1 cellular context compared by ENCODE assay signal in the genomic region with DNA sequence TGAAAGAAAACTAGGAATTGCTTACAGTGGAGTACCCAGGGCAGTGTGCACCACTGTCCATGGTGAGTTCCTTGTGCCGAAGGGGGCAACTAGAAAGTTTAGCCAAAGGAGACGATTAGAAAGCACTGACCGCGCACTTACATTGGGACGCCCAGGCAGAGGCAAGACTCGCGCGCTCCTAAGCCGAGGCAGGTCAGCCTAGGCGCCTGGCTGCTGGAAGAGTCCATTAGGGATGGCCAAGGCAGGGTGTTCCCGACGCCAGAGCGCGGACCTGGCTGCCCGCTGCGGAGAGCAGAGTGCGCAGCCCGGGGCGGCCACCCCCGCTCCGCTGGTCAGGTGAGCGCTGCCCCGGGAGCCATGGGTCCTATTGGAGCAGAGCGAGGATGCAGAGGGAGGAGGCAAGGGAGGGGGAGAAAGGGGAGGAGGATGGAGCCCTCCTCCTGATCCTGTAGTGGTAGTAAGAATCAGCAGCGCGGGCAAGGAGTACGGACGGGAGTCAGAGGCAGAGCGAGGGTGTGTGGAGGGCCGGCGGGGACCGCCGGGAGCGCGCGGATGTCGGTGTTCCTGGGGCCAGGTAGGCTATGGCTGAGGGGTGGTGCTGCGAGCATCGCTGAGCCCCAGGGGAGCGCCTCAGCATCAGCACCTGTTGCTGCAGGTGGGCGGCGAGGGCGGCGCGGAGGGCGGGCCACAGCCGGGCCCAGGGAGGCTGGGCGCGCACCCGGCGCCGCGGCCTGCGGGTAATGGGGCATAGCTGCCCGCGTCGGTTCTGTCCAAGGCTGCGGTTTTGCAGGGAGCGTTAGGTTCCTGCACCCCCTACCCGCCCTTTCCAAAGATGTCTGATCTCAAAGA.
TF ChIP-seq lines count a peak whose summit lies in the region.

A gene with protein sequence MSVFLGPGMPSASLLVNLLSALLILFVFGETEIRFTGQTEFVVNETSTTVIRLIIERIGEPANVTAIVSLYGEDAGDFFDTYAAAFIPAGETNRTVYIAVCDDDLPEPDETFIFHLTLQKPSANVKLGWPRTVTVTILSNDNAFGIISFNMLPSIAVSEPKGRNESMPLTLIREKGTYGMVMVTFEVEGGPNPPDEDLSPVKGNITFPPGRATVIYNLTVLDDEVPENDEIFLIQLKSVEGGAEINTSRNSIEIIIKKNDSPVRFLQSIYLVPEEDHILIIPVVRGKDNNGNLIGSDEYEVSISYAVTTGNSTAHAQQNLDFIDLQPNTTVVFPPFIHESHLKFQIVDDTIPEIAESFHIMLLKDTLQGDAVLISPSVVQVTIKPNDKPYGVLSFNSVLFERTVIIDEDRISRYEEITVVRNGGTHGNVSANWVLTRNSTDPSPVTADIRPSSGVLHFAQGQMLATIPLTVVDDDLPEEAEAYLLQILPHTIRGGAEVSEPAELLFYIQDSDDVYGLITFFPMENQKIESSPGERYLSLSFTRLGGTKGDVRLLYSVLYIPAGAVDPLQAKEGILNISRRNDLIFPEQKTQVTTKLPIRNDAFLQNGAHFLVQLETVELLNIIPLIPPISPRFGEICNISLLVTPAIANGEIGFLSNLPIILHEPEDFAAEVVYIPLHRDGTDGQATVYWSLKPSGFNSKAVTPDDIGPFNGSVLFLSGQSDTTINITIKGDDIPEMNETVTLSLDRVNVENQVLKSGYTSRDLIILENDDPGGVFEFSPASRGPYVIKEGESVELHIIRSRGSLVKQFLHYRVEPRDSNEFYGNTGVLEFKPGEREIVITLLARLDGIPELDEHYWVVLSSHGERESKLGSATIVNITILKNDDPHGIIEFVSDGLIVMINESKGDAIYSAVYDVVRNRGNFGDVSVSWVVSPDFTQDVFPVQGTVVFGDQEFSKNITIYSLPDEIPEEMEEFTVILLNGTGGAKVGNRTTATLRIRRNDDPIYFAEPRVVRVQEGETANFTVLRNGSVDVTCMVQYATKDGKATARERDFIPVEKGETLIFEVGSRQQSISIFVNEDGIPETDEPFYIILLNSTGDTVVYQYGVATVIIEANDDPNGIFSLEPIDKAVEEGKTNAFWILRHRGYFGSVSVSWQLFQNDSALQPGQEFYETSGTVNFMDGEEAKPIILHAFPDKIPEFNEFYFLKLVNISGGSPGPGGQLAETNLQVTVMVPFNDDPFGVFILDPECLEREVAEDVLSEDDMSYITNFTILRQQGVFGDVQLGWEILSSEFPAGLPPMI (N-terminal part only) (plus strand): TSS at position 454 of the 849 bp plus-strand sequence. CDS start 99 bp downstream, at position 553.

TF ChIP-seq in HEK293, 187 proteins besides CTCF, POLR2A, EP300 and RAD21 (continued from another document):
- TF ChIP-seq ZBTB11 (tag by site-specific recombination; conservative IDR thresholded peaks at IDR 0.05; ENCODE audit: low read depth) (peak; percentile 55; the same call in 1 of the 2 replicates), HOXC10 (CRISPR knock-in tag; IDR thresholded peaks at IDR 0.05) (no peak), ZNF521 (tag by site-specific recombination; IDR thresholded peaks at IDR 0.05) (no peak), ZNF449 (tag by site-specific recombination; IDR thresholded peaks at IDR 0.05) (peak; percentile 59), ZNF571 (tag by site-specific recombination; IDR thresholded peaks at IDR 0.05) (no peak), GLIS2 (tag by site-specific recombination; IDR thresholded peaks at IDR 0.05) (peak; percentile 90), ZNF785 (tag by site-specific recombination; IDR thresholded peaks at IDR 0.05) (0 out of 2 replicates have a peak, but pooled peaks have one; percentile 68), ZNF76 (tag by site-specific recombination; IDR thresholded peaks at IDR 0.05; ENCODE audit: borderline replicate concordance, low read depth) (peak; percentile 83), ZNF146 (tag by site-specific recombination; IDR thresholded peaks at IDR 0.05) (peak; percentile 66), ZBTB20 (tag by site-specific recombination; IDR thresholded peaks at IDR 0.05) (peak; percentile 84), IKZF3 (tag by site-specific recombination; IDR thresholded peaks at IDR 0.05) (peak; percentile 82), ZNF23 (tag by site-specific recombination; IDR thresholded peaks at IDR 0.05; ENCODE audit: borderline replicate concordance) (no peak), ZNF629 (tag by site-specific recombination; IDR thresholded peaks at IDR 0.05) (peak; percentile 87), ZNF776 (tag by site-specific recombination; IDR thresholded peaks at IDR 0.05; ENCODE audit: borderline replicate concordance) (no peak), ZBTB10 (tag by site-specific recombination; IDR thresholded peaks at IDR 0.05) (0 out of 2 replicates have a peak, but pooled peaks have one; percentile 21), ZNF18 (tag by site-specific recombination; IDR thresholded peaks at IDR 0.05) (0 out of 2 replicates have a peak, but pooled peaks have one; percentile 49)
- TF ChIP-seq, protein P1, sequence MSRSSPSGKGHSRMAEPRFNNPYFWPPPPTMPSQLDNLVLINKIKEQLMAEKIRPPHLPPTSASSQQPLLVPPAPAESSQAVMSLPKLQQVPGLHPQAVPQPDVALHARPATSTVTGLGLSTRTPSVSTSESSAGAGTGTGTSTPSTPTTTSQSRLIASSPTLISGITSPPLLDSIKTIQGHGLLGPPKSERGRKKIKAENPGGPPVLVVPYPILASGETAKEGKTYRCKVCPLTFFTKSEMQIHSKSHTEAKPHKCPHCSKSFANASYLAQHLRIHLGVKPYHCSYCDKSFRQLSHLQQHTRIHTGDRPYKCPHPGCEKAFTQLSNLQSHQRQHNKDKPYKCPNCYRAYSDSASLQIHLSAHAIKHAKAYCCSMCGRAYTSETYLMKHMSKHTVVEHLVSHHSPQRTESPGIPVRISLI (tag by site-specific recombination; IDR thresholded peaks at IDR 0.05) = no peak
- TF ChIP-seq, protein P2, sequence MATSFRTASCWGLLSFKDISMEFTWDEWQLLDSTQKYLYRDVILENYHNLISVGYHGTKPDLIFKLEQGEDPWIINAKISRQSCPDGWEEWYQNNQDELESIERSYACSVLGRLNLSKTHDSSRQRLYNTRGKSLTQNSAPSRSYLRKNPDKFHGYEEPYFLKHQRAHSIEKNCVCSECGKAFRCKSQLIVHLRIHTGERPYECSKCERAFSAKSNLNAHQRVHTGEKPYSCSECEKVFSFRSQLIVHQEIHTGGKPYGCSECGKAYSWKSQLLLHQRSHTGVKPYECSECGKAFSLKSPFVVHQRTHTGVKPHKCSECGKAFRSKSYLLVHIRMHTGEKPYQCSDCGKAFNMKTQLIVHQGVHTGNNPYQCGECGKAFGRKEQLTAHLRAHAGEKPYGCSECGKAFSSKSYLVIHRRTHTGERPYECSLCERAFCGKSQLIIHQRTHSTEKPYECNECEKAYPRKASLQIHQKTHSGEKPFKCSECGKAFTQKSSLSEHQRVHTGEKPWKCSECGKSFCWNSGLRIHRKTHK (tag by site-specific recombination; IDR thresholded peaks at IDR 0.05) = no peak
